10 cellular contexts compared by ENCODE assay signal in the genomic region with DNA sequence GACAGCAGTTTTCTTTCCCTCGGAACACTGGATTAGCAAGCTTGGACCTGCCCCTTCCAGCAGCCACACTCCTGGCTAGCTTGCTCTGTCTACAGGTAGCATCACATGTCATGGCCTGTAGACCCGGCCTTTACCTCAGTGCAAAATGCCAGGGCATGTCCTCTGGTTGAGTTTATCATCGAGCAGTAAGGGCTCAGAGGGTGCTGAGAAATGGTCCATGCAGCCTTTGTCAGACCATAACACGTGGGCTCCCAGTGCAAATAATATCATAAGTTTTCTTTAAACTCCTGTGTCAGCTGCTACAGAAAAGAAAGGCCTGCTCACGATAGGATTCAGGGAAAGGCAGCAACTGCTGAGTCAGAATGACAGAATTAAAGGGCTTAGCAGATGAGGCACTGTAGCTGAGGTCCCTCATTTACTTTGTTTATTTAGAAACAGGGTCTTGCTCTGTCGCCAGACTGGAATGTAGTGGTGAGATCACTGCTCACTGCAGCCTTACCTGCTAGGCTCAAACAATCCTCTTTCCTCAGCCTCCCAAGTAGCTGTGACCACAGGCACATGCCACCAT. TPM values are rescaled to one million over a fixed set of nuclear protein-coding genes. Genes with fewer than 3 reads are reported as not detected.
DNase-seq lines count a peak whose midpoint lies in the region; ATAC-seq, FAIRE-seq and TF ChIP-seq lines count a peak whose summit lies in the region.
"Had no signal": no experiment of that assay in that cellular context is flagged by ENCODE, and none has a peak within 500 bp of the region (broad histone marks: within the 10 kb centered on the region; RNA-seq: fewer than 3 reads in every experiment).

No MANE protein-coding gene starts in this region.

- TF ChIP-seq CTCF in D721Med (IDR thresholded peaks at IDR 0.05; ENCODE audit: insufficient read depth, missing control alignments) = no peak

- no peaks in the 10 kb centered on the region for H3K9me3 ChIP-seq in SJCRH30 (replicated peaks)
- H3K9me3 ChIP-seq: thoracic aorta had no signal

- H3K4me1 ChIP-seq in SJCRH30 = peaks cover 26% of the 10 kb centered on the region

- no peaks in the 10 kb centered on the region for H3K36me3 ChIP-seq in SJCRH30
- H3K36me3 ChIP-seq: thoracic aorta had no signal

- H3K27me3 Mint-ChIP-seq in activated T-helper 2 cell treated with anti-CD3 and anti-CD28 coated beads, Interferon-gamma antibody, Interleukin-2, Interleukin-4, amounts not matched to agents 10 μg/mL and 5 μg/mL and 100 μg/mL, durations not matched to agents 14 hours and 24 hours and 36 hours (ENCODE audit: low read depth) = peaks cover 3% of the 10 kb centered on the region

- peaks cover 2% of the 10 kb centered on the region for H3K4me1 Mint-ChIP-seq in activated T-helper 2 cell treated with anti-CD3 and anti-CD28 coated beads, Interferon-gamma antibody, Interleukin-2, Interleukin-4, amounts not matched to agents 10 μg/mL and 5 μg/mL and 100 μg/mL, durations not matched to agents 14 hours and 24 hours and 36 hours (ENCODE audit: low read depth)

- no peaks in the 10 kb centered on the region for H3K27me3 ChIP-seq in SJCRH30

- H3K27ac ChIP-seq in SJCRH30 = peak overlapping the region; percentile 63
- H3K27ac ChIP-seq: thoracic aorta had no signal

- DNase-seq in HCEC 1CT (peak; percentile 54), SJCRH30 (peak; percentile 52 to 62), fibroblast of peridontal ligament (ENCODE audit: extremely low read depth) (peak; percentile 76), sciatic nerve (ENCODE audit: low spot score) (peak; percentile 13), D721Med (ENCODE audit: insufficient read length, low spot score) (no peak), NCI-H774 (lab: John Stamatoyannopoulos, UW) (no peak), cortex of kidney (lab: John Stamatoyannopoulos, UW) (no peak)
- no peak for DNase-seq in activated T-helper 2 cell treated with anti-CD3 and anti-CD28 coated beads, Interferon-gamma antibody, Interleukin-2, Interleukin-4, amounts not matched to agents 10 μg/mL and 5 μg/mL and 100 μg/mL, durations not matched to agents 14 hours and 24 hours and 36 hours (ENCODE audit: low spot score)
- DNase-seq: NCI-H2029 had no signal

- no peak overlapping the region for H3K27ac Mint-ChIP-seq in activated T-helper 2 cell treated with anti-CD3 and anti-CD28 coated beads, Interferon-gamma antibody, Interleukin-2, Interleukin-4, amounts not matched to agents 10 μg/mL and 5 μg/mL and 100 μg/mL, durations not matched to agents 14 hours and 24 hours and 36 hours

- H3K4me3 ChIP-seq in SJCRH30 = 0 out of 2 replicates have a peak overlapping the region, but pooled peaks have one; percentile 5
- H3K4me3 ChIP-seq: thoracic aorta had no signal

- H3K4me3 Mint-ChIP-seq in activated T-helper 2 cell treated with anti-CD3 and anti-CD28 coated beads, Interferon-gamma antibody, Interleukin-2, Interleukin-4, amounts not matched to agents 10 μg/mL and 5 μg/mL and 100 μg/mL, durations not matched to agents 14 hours and 24 hours and 36 hours (ENCODE audit: low read depth) = no peak overlapping the region

- no peak for ATAC-seq in sciatic nerve

- intact Hi-C loops in sciatic nerve (cut with DNase I) = no loop called here
- intact Hi-C loops in activated T-helper 2 cell treated with anti-CD3 and anti-CD28 coated beads, Interferon-gamma antibody, Interleukin-2, Interleukin-4, amounts not matched to agents 10 μg/mL and 5 μg/mL and 100 μg/mL, durations not matched to agents 14 hours and 24 hours and 36 hours (cut with micrococcal nuclease) = no loop called here

- no peak for FAIRE-seq in D721Med (lab: Jason Lieb, UNC)

- no peaks in the 10 kb centered on the region for H3K36me3 Mint-ChIP-seq in activated T-helper 2 cell treated with anti-CD3 and anti-CD28 coated beads, Interferon-gamma antibody, Interleukin-2, Interleukin-4, amounts not matched to agents 10 μg/mL and 5 μg/mL and 100 μg/mL, durations not matched to agents 14 hours and 24 hours and 36 hours (ENCODE audit: low read depth)

- H3K9me3 Mint-ChIP-seq in activated T-helper 2 cell treated with anti-CD3 and anti-CD28 coated beads, Interferon-gamma antibody, Interleukin-2, Interleukin-4, amounts not matched to agents 10 μg/mL and 5 μg/mL and 100 μg/mL, durations not matched to agents 14 hours and 24 hours and 36 hours = no peaks in the 10 kb centered on the region

RNA-seq across cellular contexts. Expression of a gene that starts 8.0 kb away (rescaled TPM):
- total RNA-seq in SJCRH30 (2014; rRNA removed; shearing (Covaris generic)) = 39.6 and 41.1 TPM in 2 replicates
- total RNA-seq in sciatic nerve = 50.3 TPM
- total RNA-seq in activated T-helper 2 cell treated with anti-CD3 and anti-CD28 coated beads, Interferon-gamma antibody, Interleukin-2, Interleukin-4, amounts not matched to agents 10 μg/mL and 5 μg/mL and 100 μg/mL, durations not matched to agents 14 hours and 24 hours and 36 hours = 63.8 and 68.7 TPM in 2 replicates

Comparison
In these comparisons a context has a peak if more than half of its experiments do, and no peak if none do; other contexts are left out.
1. DNase-seq: peak in HCEC 1CT (single experiment), SJCRH30 (2 of 2), fibroblast of peridontal ligament (single experiment) and sciatic nerve (single experiment); none in D721Med (single experiment), NCI-H774 (single experiment), activated T-helper 2 cell treated with anti-CD3 and anti-CD28 coated beads, Interferon-gamma antibody, Interleukin-2, Interleukin-4, amounts not matched to agents 10 μg/mL and 5 μg/mL and 100 μg/mL, durations not matched to agents 14 hours and 24 hours and 36 hours (single experiment) and cortex of kidney (single experiment).